In the genomic region with DNA sequence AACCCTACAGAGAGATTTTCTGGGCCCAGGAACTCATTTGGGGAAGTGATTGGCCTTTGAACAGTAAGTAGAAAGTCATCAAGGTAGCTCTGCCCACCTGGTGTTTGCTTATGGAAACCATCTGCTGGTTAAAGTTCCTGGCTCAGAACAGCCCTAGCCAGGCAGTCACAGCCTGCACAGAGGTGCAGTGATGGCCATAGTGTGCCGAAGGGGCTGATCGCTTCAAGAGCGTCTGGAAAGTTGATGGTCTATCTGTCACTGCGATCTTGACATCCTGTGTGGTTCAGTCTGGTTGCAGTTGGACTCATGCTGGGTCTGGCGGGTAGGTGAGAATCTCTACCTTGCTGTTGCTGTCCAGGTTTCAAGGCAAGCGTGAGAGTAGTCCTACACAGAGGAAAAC, we compare ENCODE assay signal across 18 cellular contexts.
DNase-seq lines count a peak whose midpoint lies in the region; TF ChIP-seq lines count a peak whose summit lies in the region.
"Had no signal": no experiment of that assay in that cellular context is flagged by ENCODE, and none has a peak within 500 bp of the region (broad histone marks: within the 10 kb centered on the region; RNA-seq: fewer than 3 reads in every experiment).

No MANE protein-coding gene starts in this region.

- no peak for TF ChIP-seq EP300 in tibial nerve (IDR thresholded peaks at IDR 0.05)

- no peaks in the 10 kb centered on the region for H3K9me3 ChIP-seq in CD8-positive, alpha-beta memory T cell (ENCODE audit: low read length)
- H3K9me3 ChIP-seq in colonic mucosa: no peaks in the 10 kb centered on the region
- no peaks in the 10 kb centered on the region for H3K9me3 ChIP-seq in tibial nerve
- H3K9me3 ChIP-seq: left lung, transverse colon had no signal

- WGBS in tibial nerve, 2 donors: 78 to 84% methylated on average over 6 of the region's 6 CpGs

- H3K36me3 ChIP-seq in CD8-positive, alpha-beta memory T cell (ENCODE audit: insufficient read depth, low read length): no peaks in the 10 kb centered on the region
- H3K36me3 ChIP-seq in colonic mucosa (no peaks in the 10 kb centered on the region), tibial nerve (no peaks in the 10 kb centered on the region)
- H3K36me3 ChIP-seq: left lung, transverse colon had no signal

- no peaks in the 10 kb centered on the region for H3K27me3 Mint-ChIP-seq in CD8-positive, alpha-beta memory T cell

- no peak for DNase-seq in CD8-positive, alpha-beta memory T cell
- DNase-seq in DMS53 treated with DMSO at 0.1 percent for 48 hours (lab: John Stamatoyannopoulos, UW; ENCODE audit: unreplicated experiment) (peak; percentile 74), NCI-H510A treated with DMSO at 0.1 percent for 48 hours (lab: John Stamatoyannopoulos, UW) (peak; percentile 73), colonic mucosa (peak; percentile 39), tibial nerve (ENCODE audit: low spot score in 2 of 2) (no peak), C1 segment of cervical spinal cord (lab: John Stamatoyannopoulos, UW) (no peak), ACHN (no peak)
- DNase-seq in effector CD4-positive, alpha-beta T cell: no peak
- DNase-seq: activated CD8-positive, alpha-beta memory T cell treated with anti-CD3 and anti-CD28 coated beads, Interleukin-2, amount 50 U/mL, for 48 hours; foreskin keratinocyte; GOT3; KBM-7; left lung; NCI-H1048; Right ventricle myocardium superior; transverse colon had no signal

- H3K4me1 Mint-ChIP-seq in CD8-positive, alpha-beta memory T cell: peaks cover 71 to 91% (median 87%) of the 10 kb centered on the region in 3 donors

- intact Hi-C loops in colonic mucosa (cut with DNase I): no loop called here

- peak overlapping the region in 6 of 8 donors; percentile 20 to 51 (median 38) for H3K27ac Mint-ChIP-seq in CD8-positive, alpha-beta memory T cell

- H3K4me3 Mint-ChIP-seq in CD8-positive, alpha-beta memory T cell: peak overlapping the region in 2 of 7 donors; percentile 8 to 64

- H3K27me3 ChIP-seq in CD8-positive, alpha-beta memory T cell (ENCODE audit: insufficient read depth, low read length, poor library complexity, severe bottlenecking): no peaks in the 10 kb centered on the region
- H3K27me3 ChIP-seq in colonic mucosa (no peaks in the 10 kb centered on the region), tibial nerve (no peaks in the 10 kb centered on the region)
- H3K27me3 ChIP-seq: foreskin keratinocyte, left lung, transverse colon had no signal

- no peak overlapping the region for H3K4me3 ChIP-seq in CD8-positive, alpha-beta memory T cell (ENCODE audit: low read length)
- H3K4me3 ChIP-seq in colonic mucosa (no peak overlapping the region), tibial nerve (no peak overlapping the region)
- H3K4me3 ChIP-seq: left lung, skin epidermis, transverse colon had no signal

- POLR2A ChIA-PET in CD8-positive, alpha-beta memory T cell (lab: Charles Lee): no interaction called here

- no peak for TF ChIP-seq POLR2A in tibial nerve (IDR thresholded peaks at IDR 0.05)

- H3K4me1 ChIP-seq in CD8-positive, alpha-beta memory T cell (ENCODE audit: insufficient read depth, low read length): peaks cover 7% of the 10 kb centered on the region
- H3K4me1 ChIP-seq in colonic mucosa: peaks cover 8% of the 10 kb centered on the region
- H3K4me1 ChIP-seq in tibial nerve: peaks cover 0 to 20% (median 0%) of the 10 kb centered on the region in 4 donors
- H3K4me1 ChIP-seq: foreskin keratinocyte, parathyroid adenoma had no signal

- no peak overlapping the region for H3K9ac ChIP-seq in colonic mucosa (ENCODE audit: low read depth in 2 of 2, low read length in 2 of 2)
- H3K9ac ChIP-seq: parathyroid adenoma had no signal

- H3K27ac ChIP-seq in CD8-positive, alpha-beta memory T cell (ENCODE audit: low read depth, low read length): no peak overlapping the region
- H3K27ac ChIP-seq in colonic mucosa: no peak overlapping the region
- H3K27ac ChIP-seq in tibial nerve: no peak overlapping the region
- H3K27ac ChIP-seq: foreskin keratinocyte, left lung, parathyroid adenoma, skin epidermis, transverse colon had no signal

- no peaks in the 10 kb centered on the region for H3K9me3 Mint-ChIP-seq in CD8-positive, alpha-beta memory T cell

- in situ Hi-C loops in ACHN (cut with HindIII; ENCODE audit: low pct_ligation_motif_present, low pct_unique_long_range_greater_than_20kb, low sequenced_read_pairs): no loop called here

- CTCF ChIA-PET in CD8-positive, alpha-beta memory T cell (lab: Charles Lee): no interaction called here

- H3K36me3 Mint-ChIP-seq in CD8-positive, alpha-beta memory T cell: peaks cover 0 to 2% (median 0%) of the 10 kb centered on the region in 3 donors

- TF ChIP-seq CTCF in colonic mucosa (IDR thresholded peaks at IDR 0.05) (no peak), tibial nerve (IDR thresholded peaks at IDR 0.05) (no peak)

Comparison
In these comparisons a context has a peak if more than half of its experiments do, and no peak if none do; other contexts are left out.
1. DNase-seq: peak in DMS53 treated with DMSO at 0.1 percent for 48 hours (single experiment), NCI-H510A treated with DMSO at 0.1 percent for 48 hours (single experiment) and colonic mucosa (single experiment); none in CD8-positive, alpha-beta memory T cell (0 of 5), tibial nerve (0 of 2), C1 segment of cervical spinal cord (0 of 14), effector CD4-positive, alpha-beta T cell (single experiment) and ACHN (single experiment).